ENCODE assay signal across 9 cellular contexts in the genomic region with DNA sequence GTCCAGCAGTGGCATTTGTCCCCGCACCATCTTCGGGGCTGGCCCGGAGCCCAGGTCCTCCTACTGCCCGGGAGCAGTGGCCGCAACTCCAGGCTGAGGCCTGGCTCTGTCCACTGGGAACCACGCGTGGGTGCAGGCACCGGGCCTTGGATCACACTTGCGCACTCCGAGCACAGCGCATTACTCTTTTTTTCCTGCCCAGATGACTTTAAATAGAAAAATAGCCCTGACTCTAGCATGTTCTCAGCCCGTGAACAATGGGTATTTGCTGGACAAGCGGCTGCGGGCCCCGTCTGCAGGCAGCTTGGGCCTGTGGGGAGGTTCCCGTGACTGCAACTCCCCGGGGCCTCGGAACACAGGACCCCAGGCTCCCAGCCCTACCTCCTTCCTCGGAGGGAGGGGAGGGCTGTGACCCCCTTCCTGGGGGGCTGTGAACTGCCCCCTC.
DNase-seq lines count a peak whose midpoint lies in the region; ATAC-seq and TF ChIP-seq lines count a peak whose summit lies in the region.
"Had no signal": no experiment of that assay in that cellular context is flagged by ENCODE, and none has a peak within 500 bp of the region (broad histone marks: within the 10 kb centered on the region; RNA-seq: fewer than 3 reads in every experiment).

No MANE protein-coding gene starts in this region.

- POLR2A ChIA-PET in activated CD8-positive, alpha-beta T cell treated with anti-CD3 and anti-CD28 coated beads, Interleukin-2, amount 10 ng/mL, durations not matched to agents 7 days and 5 days (lab: Charles Lee) = no interaction called here

- H3K9me3 ChIP-seq in SJSA1 (replicated peaks) (no peaks in the 10 kb centered on the region), upper lobe of right lung (no peaks in the 10 kb centered on the region)

- H3K4me1 Mint-ChIP-seq in nephron = peaks cover 61% of the 10 kb centered on the region
- H3K4me1 Mint-ChIP-seq in activated CD8-positive, alpha-beta T cell treated with anti-CD3 and anti-CD28 coated beads, Interleukin-2, amount 10 ng/mL, durations not matched to agents 7 days and 5 days (ENCODE audit: low read depth) = no peaks in the 10 kb centered on the region

- no peaks in the 10 kb centered on the region for H3K36me3 Mint-ChIP-seq in nephron (ENCODE audit: low read depth)
- no peaks in the 10 kb centered on the region for H3K36me3 Mint-ChIP-seq in activated CD8-positive, alpha-beta T cell treated with anti-CD3 and anti-CD28 coated beads, Interleukin-2, amount 10 ng/mL, durations not matched to agents 7 days and 5 days (ENCODE audit: low read depth)
- H3K36me3 Mint-ChIP-seq: T-cell had no signal

- DNase-seq in SJSA1 (ENCODE audit: low read depth in 1 of 2, low spot score in 2 of 2) (peak in 1 of 2 experiments; percentile 52), fibroblast of mammary gland (ENCODE audit: low read depth) (peak; percentile 42), upper lobe of right lung (no peak), cerebellar nuclear complex (lab: John Stamatoyannopoulos, UW) (no peak), dermis blood vessel endothelial cell (no peak)
- DNase-seq in activated CD8-positive, alpha-beta T cell treated with anti-CD3 and anti-CD28 coated beads, Interleukin-2, amount 10 ng/mL, durations not matched to agents 7 days and 5 days = no peak
- DNase-seq: T-cell had no signal

- peaks cover 54% of the 10 kb centered on the region for H3K27me3 Mint-ChIP-seq in nephron (ENCODE audit: low read depth)
- peaks cover 62% of the 10 kb centered on the region for H3K27me3 Mint-ChIP-seq in activated CD8-positive, alpha-beta T cell treated with anti-CD3 and anti-CD28 coated beads, Interleukin-2, amount 10 ng/mL, durations not matched to agents 7 days and 5 days (ENCODE audit: low read depth)

- H3K27ac Mint-ChIP-seq in nephron = peak overlapping the region; percentile 63 to 82 (median 64)
- no peak overlapping the region for H3K27ac Mint-ChIP-seq in activated CD8-positive, alpha-beta T cell treated with anti-CD3 and anti-CD28 coated beads, Interleukin-2, amount 10 ng/mL, durations not matched to agents 7 days and 5 days
- H3K27ac Mint-ChIP-seq: T-cell had no signal

- ATAC-seq in upper lobe of right lung = peak; percentile 19
- ATAC-seq in activated CD8-positive, alpha-beta T cell treated with anti-CD3 and anti-CD28 coated beads, Interleukin-2, amount 10 ng/mL, durations not matched to agents 7 days and 5 days = no peak
- ATAC-seq: T-cell had no signal

- CTCF ChIA-PET in activated CD8-positive, alpha-beta T cell treated with anti-CD3 and anti-CD28 coated beads, Interleukin-2, amount 10 ng/mL, durations not matched to agents 7 days and 5 days (lab: Charles Lee) = no interaction called here

- no peaks in the 10 kb centered on the region for H3K9me3 Mint-ChIP-seq in nephron
- no peaks in the 10 kb centered on the region for H3K9me3 Mint-ChIP-seq in activated CD8-positive, alpha-beta T cell treated with anti-CD3 and anti-CD28 coated beads, Interleukin-2, amount 10 ng/mL, durations not matched to agents 7 days and 5 days (ENCODE audit: insufficient read depth)
- H3K9me3 Mint-ChIP-seq: T-cell had no signal

- peak overlapping the region; percentile 73 to 77 (median 74) for H3K4me3 Mint-ChIP-seq in nephron
- H3K4me3 Mint-ChIP-seq in activated CD8-positive, alpha-beta T cell treated with anti-CD3 and anti-CD28 coated beads, Interleukin-2, amount 10 ng/mL, durations not matched to agents 7 days and 5 days = no peak overlapping the region
- H3K4me3 Mint-ChIP-seq: T-cell had no signal

- H3K4me3 ChIP-seq in SJSA1 (peak overlapping the region; percentile 28), fibroblast of mammary gland (ENCODE audit: control insufficient read depth, low read depth, low read length) (peak overlapping the region; percentile 2), upper lobe of right lung (peak overlapping the region; percentile 19)

- peaks cover 35% of the 10 kb centered on the region for H3K4me1 ChIP-seq in SJSA1 (replicated peaks)
- H3K4me1 ChIP-seq in upper lobe of right lung = peaks cover 7% of the 10 kb centered on the region

- H3K27me3 ChIP-seq in SJSA1 (replicated peaks) (peaks cover 15% of the 10 kb centered on the region), upper lobe of right lung (peaks cover 54% of the 10 kb centered on the region)

- H3K36me3 ChIP-seq in SJSA1 (no peaks in the 10 kb centered on the region), upper lobe of right lung (no peaks in the 10 kb centered on the region)

- no peak for TF ChIP-seq CTCF in fibroblast of mammary gland (conservative IDR thresholded peaks at IDR 0.05; ENCODE audit: control insufficient read depth, insufficient read depth, low read depth, low read length)
- no peak for TF ChIP-seq CTCF in nephron (IDR thresholded peaks at IDR 0.05; ENCODE audit: unreplicated experiment in 3 of 3)
- no peak for TF ChIP-seq CTCF in upper lobe of right lung (IDR thresholded peaks at IDR 0.05)

- intact Hi-C loops in upper lobe of right lung (cut with DNase I) = no loop called here

- H3K27ac ChIP-seq in SJSA1 (peak overlapping the region; percentile 76), upper lobe of right lung (no peak overlapping the region)
- H3K27ac ChIP-seq: HL-60 had no signal
